22 cellular contexts compared by ENCODE assay signal in the genomic region with DNA sequence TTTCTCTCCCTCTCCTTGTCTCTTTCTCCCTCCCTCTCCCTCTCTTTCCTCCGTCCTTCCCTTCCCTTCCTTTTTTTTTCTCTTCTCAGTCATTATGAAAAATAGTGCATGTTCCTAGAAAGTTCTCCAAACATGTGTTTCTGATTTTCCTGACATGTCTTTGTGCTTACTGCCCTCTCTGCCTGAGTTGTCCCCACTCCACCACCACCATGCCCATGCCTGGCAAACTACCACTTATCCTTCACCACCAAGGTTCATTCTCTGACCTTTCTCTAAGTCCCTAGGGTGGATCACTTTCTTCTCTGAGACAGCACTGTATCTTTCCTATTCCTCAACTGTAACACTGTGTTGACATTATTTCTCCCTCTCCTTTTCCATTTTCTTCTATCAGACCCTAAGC.
DNase-seq lines count a peak whose midpoint lies in the region; ATAC-seq and TF ChIP-seq lines count a peak whose summit lies in the region.
"Had no signal": no experiment of that assay in that cellular context is flagged by ENCODE, and none has a peak within 500 bp of the region (broad histone marks: within the 10 kb centered on the region; RNA-seq: fewer than 3 reads in every experiment).

No MANE protein-coding gene starts in this region.

- H3K4me1 ChIP-seq in esophagus muscularis mucosa (no peaks in the 10 kb centered on the region), psoas muscle (peaks cover 15% of the 10 kb centered on the region)

- H3K9me3 ChIP-seq in esophagus muscularis mucosa (no peaks in the 10 kb centered on the region), psoas muscle (no peaks in the 10 kb centered on the region)

- H3K36me3 ChIP-seq in esophagus muscularis mucosa = no peaks in the 10 kb centered on the region
- H3K36me3 ChIP-seq in psoas muscle (ENCODE audit: insufficient read depth in 1 of 2, low read depth in 1 of 2) = no peaks in the 10 kb centered on the region

- H3K4me1 Mint-ChIP-seq in activated naive CD4-positive, alpha-beta T cell treated with anti-CD3 and anti-CD28 coated beads, Interleukin-2, amount 50 U/mL, for 24 hours = no peaks in the 10 kb centered on the region
- peaks cover 17% of the 10 kb centered on the region for H3K4me1 Mint-ChIP-seq in osteocyte (ENCODE audit: unreplicated experiment)
- H3K4me1 Mint-ChIP-seq: B cell; CD8-positive, alpha-beta memory T cell had no signal

- no peak for TF ChIP-seq EP300 in esophagus muscularis mucosa (IDR thresholded peaks at IDR 0.05)

- H3K27me3 Mint-ChIP-seq in activated naive CD4-positive, alpha-beta T cell treated with anti-CD3 and anti-CD28 coated beads, Interleukin-2, amount 50 U/mL, for 24 hours = peaks cover 19% of the 10 kb centered on the region
- peaks cover 10% of the 10 kb centered on the region for H3K27me3 Mint-ChIP-seq in osteocyte (ENCODE audit: unreplicated experiment)

- H3K27me3 ChIP-seq in esophagus muscularis mucosa = no peaks in the 10 kb centered on the region
- no peaks in the 10 kb centered on the region for H3K27me3 ChIP-seq in psoas muscle (ENCODE audit: insufficient read depth in 3 of 3, low read length in 2 of 3)

- no peak for DNase-seq in activated naive CD4-positive, alpha-beta T cell treated with anti-CD3 and anti-CD28 coated beads, Interleukin-2, amount 50 U/mL, for 72 hours (ENCODE audit: low spot score in 2 of 2)
- peak; percentile 19 for DNase-seq in esophagus muscularis mucosa (ENCODE audit: extremely low spot score)
- peak; percentile 7 to 36 for DNase-seq in foreskin fibroblast
- no peak for DNase-seq in osteocyte (ENCODE audit: extremely low spot score, unreplicated experiment)
- no peak for DNase-seq in glomerular visceral epithelial cell (ENCODE audit: extremely low spot score)
- no peak for DNase-seq in psoas muscle
- DNase-seq: CD8-positive, alpha-beta memory T cell; DMS 273 treated with DMSO at 0.1 percent for 48 hours; DMS79; GF-D8; Kasumi-1; NCI-H2029; NCI-H446; NCI-H524 treated with DMSO at 0.1 percent for 48 hours; NCI-H774 had no signal

- H3K4me3 Mint-ChIP-seq in activated naive CD4-positive, alpha-beta T cell treated with anti-CD3 and anti-CD28 coated beads, Interleukin-2, amount 50 U/mL, for 24 hours = no peak overlapping the region
- no peak overlapping the region for H3K4me3 Mint-ChIP-seq in osteocyte (ENCODE audit: unreplicated experiment)
- H3K4me3 Mint-ChIP-seq: B cell; CD8-positive, alpha-beta memory T cell had no signal

- H3K27ac Mint-ChIP-seq in activated naive CD4-positive, alpha-beta T cell treated with anti-CD3 and anti-CD28 coated beads, Interleukin-2, amount 50 U/mL, for 24 hours = peak overlapping the region; percentile 43
- H3K27ac Mint-ChIP-seq in activated naive CD4-positive, alpha-beta T cell treated with anti-CD3 and anti-CD28 coated beads, Interleukin-2, amount 50 U/mL, for 72 hours = no peak overlapping the region
- H3K27ac Mint-ChIP-seq in osteocyte (ENCODE audit: unreplicated experiment) = peak overlapping the region; percentile 42
- H3K27ac Mint-ChIP-seq: B cell; CD8-positive, alpha-beta memory T cell had no signal

- peaks cover 6% of the 10 kb centered on the region for H3K9me3 Mint-ChIP-seq in activated naive CD4-positive, alpha-beta T cell treated with anti-CD3 and anti-CD28 coated beads, Interleukin-2, amount 50 U/mL, for 24 hours
- H3K9me3 Mint-ChIP-seq in activated naive CD4-positive, alpha-beta T cell treated with anti-CD3 and anti-CD28 coated beads, Interleukin-2, amount 50 U/mL, for 72 hours = peaks cover 7 to 11% of the 10 kb centered on the region in 2 donors
- H3K9me3 Mint-ChIP-seq in osteocyte (ENCODE audit: unreplicated experiment) = no peaks in the 10 kb centered on the region

- 63% methylated on average over 1 of the region's 1 CpG for WGBS in esophagus muscularis mucosa
- WGBS in psoas muscle, 3 donors = 63% methylated on average over 1 of the region's 1 CpG; no CpG with 5 or more reads in 2 of the 3 donors

- intact Hi-C loops in esophagus muscularis mucosa (cut with DNase I) = no loop called here
- intact Hi-C loops in psoas muscle (cut with DNase I) = no loop called here

- ATAC-seq in activated naive CD4-positive, alpha-beta T cell treated with anti-CD3 and anti-CD28 coated beads, Interleukin-2, amount 50 U/mL, for 72 hours = no peak
- ATAC-seq in psoas muscle (no peak), HG02885 (IDR thresholded peaks at IDR 0.05; ENCODE audit: poor library complexity, unreplicated experiment) (no peak)
- ATAC-seq: HCT116, K562 had no signal

- H3K4me3 ChIP-seq in esophagus muscularis mucosa (no peak overlapping the region), foreskin fibroblast (ENCODE audit: low read depth in 1 of 2, low read length in 2 of 2) (no peak overlapping the region), psoas muscle (no peak overlapping the region)
- H3K4me3 ChIP-seq: K562 had no signal

- no peak for TF ChIP-seq POLR2A in esophagus muscularis mucosa (IDR thresholded peaks at IDR 0.05; ENCODE audit: low read depth)

- H3K27ac ChIP-seq in esophagus muscularis mucosa (replicated peaks in 1 of 4) = no peak overlapping the region
- no peak overlapping the region for H3K27ac ChIP-seq in psoas muscle
- H3K27ac ChIP-seq: 22Rv1, C4-2B had no signal

- TF ChIP-seq CTCF in esophagus muscularis mucosa (IDR thresholded peaks at IDR 0.05) (no peak), foreskin fibroblast (IDR thresholded peaks at IDR 0.05; ENCODE audit: low read depth, low read length) (no peak), osteocyte (IDR thresholded peaks at IDR 0.05) (no peak), psoas muscle (IDR thresholded peaks at IDR 0.05) (no peak)

- peaks cover 3% of the 10 kb centered on the region for H3K36me3 Mint-ChIP-seq in activated naive CD4-positive, alpha-beta T cell treated with anti-CD3 and anti-CD28 coated beads, Interleukin-2, amount 50 U/mL, for 24 hours
- peaks cover 6 to 8% of the 10 kb centered on the region in 2 donors for H3K36me3 Mint-ChIP-seq in activated naive CD4-positive, alpha-beta T cell treated with anti-CD3 and anti-CD28 coated beads, Interleukin-2, amount 50 U/mL, for 72 hours
- H3K36me3 Mint-ChIP-seq in osteocyte (ENCODE audit: unreplicated experiment) = peaks cover 3% of the 10 kb centered on the region

Comparison
In these comparisons a context has a peak if more than half of its experiments do, and no peak if none do; other contexts are left out.
1. H3K27ac Mint-ChIP-seq: peak in activated naive CD4-positive, alpha-beta T cell treated with anti-CD3 and anti-CD28 coated beads, Interleukin-2, amount 50 U/mL, for 24 hours (single experiment) and osteocyte (single experiment); none in activated naive CD4-positive, alpha-beta T cell treated with anti-CD3 and anti-CD28 coated beads, Interleukin-2, amount 50 U/mL, for 72 hours (0 of 2).
2. DNase-seq: peak in esophagus muscularis mucosa (single experiment) and foreskin fibroblast (2 of 2); none in activated naive CD4-positive, alpha-beta T cell treated with anti-CD3 and anti-CD28 coated beads, Interleukin-2, amount 50 U/mL, for 72 hours (0 of 2), osteocyte (single experiment), glomerular visceral epithelial cell (single experiment) and psoas muscle (0 of 2).